Comparison of ENCODE assay signal across 8 cellular contexts in the genomic region with DNA sequence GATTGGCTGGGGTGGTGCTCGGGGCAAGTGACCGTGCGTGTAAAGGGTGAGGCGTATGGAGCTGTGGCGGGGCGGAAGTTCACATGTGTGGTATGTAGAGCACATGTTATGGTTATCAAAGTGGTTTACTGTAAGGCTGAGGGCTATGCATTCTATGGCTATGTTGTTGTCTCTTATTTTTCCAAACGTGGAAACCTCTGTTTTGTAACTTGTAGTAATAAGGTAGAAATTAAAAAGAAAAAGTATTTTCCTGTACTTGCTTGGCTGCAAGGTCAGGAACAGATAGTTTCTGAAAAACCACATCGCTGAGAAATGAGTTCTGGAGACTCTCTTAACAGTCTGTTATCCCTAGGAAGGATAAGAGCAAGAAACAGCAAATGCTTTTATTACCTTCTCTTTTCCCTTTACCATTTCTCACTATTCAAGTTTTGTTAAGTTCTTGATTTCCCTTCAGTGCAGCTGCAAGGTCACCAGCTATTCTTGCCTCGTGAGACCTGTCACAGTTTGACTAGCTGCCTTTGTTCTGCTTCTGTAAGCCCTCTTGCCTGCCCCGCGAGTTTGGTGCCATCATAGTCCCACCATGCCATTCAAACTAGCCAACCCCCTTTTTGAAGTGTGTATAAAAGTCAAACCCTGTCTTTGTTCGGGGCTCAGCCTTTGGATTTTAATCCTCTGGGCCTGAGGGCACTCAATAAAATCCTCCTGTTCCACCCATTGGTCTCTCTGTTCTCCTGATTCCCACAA. TPM values are rescaled to one million over a fixed set of nuclear protein-coding genes. Genes with fewer than 3 reads are reported as not detected.
DNase-seq lines count a peak whose midpoint lies in the region; ATAC-seq, FAIRE-seq and TF ChIP-seq lines count a peak whose summit lies in the region.

No MANE protein-coding gene starts in this region.

- H3K79me2 ChIP-seq in H1 (ENCODE audit: control insufficient read depth in 1 of 2, insufficient read depth in 2 of 2, low read length in 2 of 2): no peaks in the 10 kb centered on the region

- peak overlapping the region; percentile 100 for H2BK5ac ChIP-seq in H1 (ENCODE audit: low read depth, low read length)

- ATAC-seq in GM18508 (IDR thresholded peaks at IDR 0.05; ENCODE audit: insufficient read depth, unreplicated experiment) (peak; percentile 53), HG02852 (IDR thresholded peaks at IDR 0.05; ENCODE audit: unreplicated experiment) (peak; percentile 74)

- H3K27me3 ChIP-seq in H1 (replicated peaks in 1 of 4; ENCODE audit: control insufficient read depth in 3 of 4, extremely low read depth in 1 of 4, insufficient read depth in 3 of 4, low read length in 3 of 4) (no peaks in the 10 kb centered on the region), tibial nerve (no peaks in the 10 kb centered on the region)

- peak overlapping the region; percentile 81 to 87 for H3K4me2 ChIP-seq in H1 (ENCODE audit: insufficient read depth in 1 of 2, low read depth in 2 of 2, low read length in 2 of 2)

- H2BK120ac ChIP-seq in H1 (replicated peaks; ENCODE audit: low read depth, low read length): peak overlapping the region; percentile 99

- TF ChIP-seq POLR2A in H1 (IDR thresholded peaks at IDR 0.05; ENCODE audit: control extremely low read depth in 1 of 2, low read depth in 2 of 2, low read length in 2 of 2) (peak; percentile 98 to 99), tibial nerve (IDR thresholded peaks at IDR 0.05) (peak in 1 of 2 donors; percentile 97)

- H3K4me3 ChIP-seq in H1 (ENCODE audit: extremely low read depth in 1 of 4, insufficient read depth in 2 of 4, low read depth in 3 of 4, low read length in 4 of 4): peak overlapping the region; percentile 43 to 65 (median 48); a peak in 6 of 8 replicates
- peak overlapping the region; percentile 48 to 68 (median 60) for H3K4me3 ChIP-seq in tibial nerve

- H3K27ac ChIP-seq in H1 (ENCODE audit: low read depth, low read length) (peak overlapping the region; percentile 100), tibial nerve (peak overlapping the region; percentile 95 to 99 (median 97))

- POLR2A ChIA-PET in H1 (lab: Charles Lee; ENCODE audit: partially characterized antibody): interaction anchor here (0.5 to 3.2 kb wide), 25 partner anchors 9 to 531 kb away, joined by 3 to 28 read pairs (median 4); a partner anchor contains a TSS

- H3K14ac ChIP-seq in H1 (ENCODE audit: insufficient read length): peak overlapping the region; percentile 99

- peaks cover 0 to 3% (median 0%) of the 10 kb centered on the region in 4 experiments; a peak in 3 of 7 replicates for H3K4me1 ChIP-seq in H1 (replicated peaks in 1 of 4; ENCODE audit: control insufficient read depth in 3 of 4, insufficient read depth in 4 of 4, low read length in 3 of 4)
- peaks cover 0 to 19% (median 6%) of the 10 kb centered on the region in 4 donors for H3K4me1 ChIP-seq in tibial nerve

- H2AK5ac ChIP-seq in H1 (ENCODE audit: low read depth, low read length): peak overlapping the region; percentile 99; the same call in 1 of the 2 replicates

- H3K23ac ChIP-seq in H1 (ENCODE audit: insufficient read length): no peak overlapping the region

- peaks cover 0 to 3% of the 10 kb centered on the region in 2 experiments; a peak in 1 of 4 replicates for H3K9me3 ChIP-seq in H1 (ENCODE audit: insufficient read depth in 2 of 2, low read depth in 1 of 2, low read length in 1 of 2)
- peaks cover 0 to 17% (median 0%) of the 10 kb centered on the region in 4 donors for H3K9me3 ChIP-seq in tibial nerve

- H2AFZ ChIP-seq in H1 (ENCODE audit: low read length): peak overlapping the region; percentile 93; the same call in 1 of the 2 replicates

- peaks cover 4% of the 10 kb centered on the region; the same call in 1 of the 2 replicates for H3K23me2 ChIP-seq in H1 (ENCODE audit: low read depth, low read length)

- no peaks in the 10 kb centered on the region for H4K20me1 ChIP-seq in H1 (replicated peaks in 1 of 2; ENCODE audit: control insufficient read depth in 1 of 2, insufficient read depth in 2 of 2, low read length in 2 of 2)

- TF ChIP-seq RAD21 in H1 (IDR thresholded peaks at IDR 0.05 in 1 of 2, conservative IDR thresholded peaks at IDR 0.05 in 1 of 2; ENCODE audit: low read depth in 2 of 2, low read length in 2 of 2): no peak

- H2BK15ac ChIP-seq in H1 (ENCODE audit: low read length): no peak overlapping the region

- H3K79me1 ChIP-seq in H1 (ENCODE audit: low read depth, low read length): no peaks in the 10 kb centered on the region

- DNase-seq in Ammon's horn (ENCODE audit: low spot score): peak; percentile 51
- DNase-seq in NCI-H1417 treated with DMSO at 0.1 percent for 48 hours (lab: John Stamatoyannopoulos, UW): peak; percentile 85
- peak; percentile 90 for DNase-seq in T1000 (lab: John Stamatoyannopoulos, UW)
- peak in 1 of 2 experiments; percentile 67 for DNase-seq in H1 (ENCODE audit: low read depth in 1 of 2, low spot score in 2 of 2)
- peak; percentile 83 for DNase-seq in midbrain (lab: John Stamatoyannopoulos, UW)
- DNase-seq in tibial nerve (ENCODE audit: low spot score in 2 of 2): no peak

- H4K8ac ChIP-seq in H1 (ENCODE audit: extremely low read depth, insufficient read depth, low read length): peak overlapping the region; percentile 100; the same call in 1 of the 2 replicates

- H3K36me3 ChIP-seq in H1 (ENCODE audit: control insufficient read depth in 2 of 4, insufficient read depth in 4 of 4, low read length in 3 of 4): no peaks in the 10 kb centered on the region
- H3K36me3 ChIP-seq in tibial nerve: no peaks in the 10 kb centered on the region

- peak overlapping the region; percentile 100 for H3K18ac ChIP-seq in H1 (ENCODE audit: extremely low read depth, low read length)

- TF ChIP-seq CTCF in H1 (IDR thresholded peaks at IDR 0.05; ENCODE audit: control extremely low read depth in 1 of 3, insufficient read depth in 1 of 3, low read depth in 1 of 3, low read length in 3 of 3) (no peak), tibial nerve (IDR thresholded peaks at IDR 0.05) (peak in 1 of 5 experiments; percentile 57)

- peak overlapping the region; percentile 100 for H4K5ac ChIP-seq in H1 (ENCODE audit: insufficient read length, low read depth, low read length)

- TF ChIP-seq EP300 in H1 (IDR thresholded peaks at IDR 0.05; ENCODE audit: borderline replicate concordance in 1 of 2, low read depth in 2 of 2, low read length in 2 of 2) (peak; percentile 13 to 44; a peak in 2 of 3 replicates), tibial nerve (IDR thresholded peaks at IDR 0.05) (peak in 1 of 2 donors; percentile 100)

- peak overlapping the region; percentile 84 to 100 (median 99) for H3K9ac ChIP-seq in H1 (replicated peaks in 1 of 4; ENCODE audit: extremely low read depth in 1 of 4, low read depth in 3 of 4, low read length in 3 of 4)

- FAIRE-seq in H1 (lab: Jason Lieb, UNC): no peak

- peak overlapping the region; percentile 93 for H2BK12ac ChIP-seq in H1 (ENCODE audit: low read depth, low read length)

- H4K91ac ChIP-seq in H1 (replicated peaks; ENCODE audit: insufficient read length, low read length): peak overlapping the region; percentile 100

- H3K4ac ChIP-seq in H1 (replicated peaks; ENCODE audit: insufficient read length, low read depth, low read length): peak overlapping the region; percentile 100

- H3K56ac ChIP-seq in H1 (replicated peaks; ENCODE audit: insufficient read length, low read depth, low read length): peak overlapping the region; percentile 99

- CTCF ChIA-PET in H1 (lab: Charles Lee; ENCODE audit: partially characterized antibody): interaction anchor here (0.8 to 1.1 kb wide), 2 partner anchors 10 to 20 kb away, joined by 3 read pairs; no protein-coding TSS in a partner anchor

- WGBS in H1 (ENCODE audit: extremely low coverage in 1 of 2, insufficient coverage in 1 of 2, insufficient read length in 1 of 2, insufficient replicate concordance in 2 of 2, low coverage in 1 of 2, low lambda C conversion rate in 2 of 2, missing lambda C conversion rate in 1 of 2), 2 experiments: 11% methylated on average over 12 of the region's 12 CpGs; no CpG with 5 or more reads in 1 of the 2 experiments
- 5 to 8% methylated on average over 12 of the region's 12 CpGs for WGBS in tibial nerve, 2 donors

- H2BK20ac ChIP-seq in H1 (ENCODE audit: low read length): peak overlapping the region; percentile 100

TF ChIP-seq in H1, 55 proteins besides CTCF, POLR2A, EP300 and RAD21 (continues in another document):
- TF ChIP-seq EZH2 (IDR thresholded peaks at IDR 0.05; ENCODE audit: low read depth, low read length, severe bottlenecking) (no peak), EGR1 (IDR thresholded peaks at IDR 0.05; ENCODE audit: borderline replicate concordance, low read depth, low read length) (peak; percentile 71), RNF2 (IDR thresholded peaks at IDR 0.05; ENCODE audit: borderline replicate concordance, low read depth, low read length, missing control alignments, poor library complexity, severe bottlenecking) (no peak), CREB1 (IDR thresholded peaks at IDR 0.05) (no peak), POLR2AphosphoS5 (IDR thresholded peaks at IDR 0.05; ENCODE audit: low read depth, low read length) (peak; percentile 96), SP4 (IDR thresholded peaks at IDR 0.05; ENCODE audit: low read length) (no peak), KDM5A (IDR thresholded peaks at IDR 0.05; ENCODE audit: low read length) (no peak), SUZ12 (IDR thresholded peaks at IDR 0.05; ENCODE audit: low read length) (no peak)

RNA-seq across cellular contexts. Expression of a gene that starts 9.5 kb away (rescaled TPM):
- total RNA-seq in H1 (2021; fragmentation: NEBNext Ultra II Directional; extraction: Animal tissue kit (Norgen Biotek cat#: 25700)): 1,303 and 1,497 TPM in 2 replicates
- polyA plus RNA-seq in H1 (2011; rRNA removed): under 0.01 and 145 TPM in 2 replicates
- polyA plus RNA-seq in H1 (2011; cell fraction: cytosol; rRNA removed): under 0.01 TPM
- polyA plus RNA-seq in H1 (2011; cell fraction: nucleus; rRNA removed): under 0.01 TPM
- 20.3 to 94.3 TPM in 2 of 4 replicates, not detected in the others for polyA plus RNA-seq in H1 (2012, experiment 1 of 2)
- not detected for polyA plus RNA-seq in H1 (2012, experiment 2 of 2)
- polyA plus RNA-seq in H1 (2013, experiment 1 of 2): not detected
- polyA plus RNA-seq in H1 (2013, experiment 2 of 2): not detected
- 10,411 and 22,262 TPM in 2 replicates for polyA minus RNA-seq in H1 (2011; rRNA and poly(A)+ RNA removed)
- polyA minus RNA-seq in H1 (2011; cell fraction: cytosol; rRNA and poly(A)+ RNA removed): 59,319 TPM
- polyA minus RNA-seq in H1 (2011; cell fraction: nucleus; rRNA and poly(A)+ RNA removed): 43,973 TPM
- total RNA-seq in tibial nerve: under 1 TPM; under 0.01 TPM

RNA-seq across cellular contexts. Expression of a gene that starts 16.4 kb away (rescaled TPM):
- total RNA-seq in H1 (2021; fragmentation: NEBNext Ultra II Directional; extraction: Animal tissue kit (Norgen Biotek cat#: 25700)): 39.5 and 42.3 TPM in 2 replicates
- 12.1 and 24.9 TPM in 2 replicates for polyA plus RNA-seq in H1 (2011; rRNA removed)
- polyA plus RNA-seq in H1 (2011; cell fraction: cytosol; rRNA removed): 35.6 TPM
- polyA plus RNA-seq in H1 (2011; cell fraction: nucleus; rRNA removed): 147 TPM
- 32.4 to 53.1 TPM (median 44.9 TPM) in 4 replicates for polyA plus RNA-seq in H1 (2012, experiment 1 of 2)
- 16.9 TPM for polyA plus RNA-seq in H1 (2012, experiment 2 of 2)
- 20.0 TPM for polyA plus RNA-seq in H1 (2013, experiment 1 of 2)
- polyA plus RNA-seq in H1 (2013, experiment 2 of 2): 18.9 TPM
- 13.7 and 18.3 TPM in 2 replicates for polyA minus RNA-seq in H1 (2011; rRNA and poly(A)+ RNA removed)
- 29.4 TPM for polyA minus RNA-seq in H1 (2011; cell fraction: cytosol; rRNA and poly(A)+ RNA removed)
- 44.5 TPM for polyA minus RNA-seq in H1 (2011; cell fraction: nucleus; rRNA and poly(A)+ RNA removed)
- total RNA-seq in tibial nerve: 100 to 1,000 TPM in 1 of 4 donors, 10 to 100 TPM in 3; 22.3 to 164 (median 68.4) TPM

Comparison
In these comparisons a context has a peak if more than half of its experiments do, and no peak if none do; other contexts are left out.
1. DNase-seq: peak in Ammon's horn (single experiment), NCI-H1417 treated with DMSO at 0.1 percent for 48 hours (single experiment), T1000 (single experiment) and midbrain (single experiment); none in tibial nerve (0 of 2).
2. RNA of a gene that starts 9.5 kb away (total RNA-seq): 1,303 to 1,497 TPM in H1; under 0.01 TPM in tibial nerve; every median in the first group is over 1,000 times any median in the second.